In genomic region chr3:13104511-13104910, GRCh38 we compare ENCODE assay signal across 20 cellular contexts.
"Had no signal": no experiment of that assay in that cellular context is flagged by ENCODE, and none has a peak within 500 bp of the region (broad histone marks: within the 10 kb centered on the region; RNA-seq: fewer than 3 reads in every experiment).

No MANE protein-coding gene starts in this region.

- H3K27me3 ChIP-seq: sigmoid colon, testis, vagina had no signal

- H3K4me2 ChIP-seq: smooth muscle cell had no signal

- H3K4me1 ChIP-seq: sigmoid colon, testis, vagina had no signal

- H3K4me3 ChIP-seq: sigmoid colon, smooth muscle cell, testis, vagina had no signal

- H3K9me3 ChIP-seq: sigmoid colon, testis, vagina had no signal

- H3K36me3 ChIP-seq: sigmoid colon, vagina had no signal

- H3K27ac ChIP-seq: sigmoid colon, testis, vagina had no signal

- DNase-seq: activated CD4-positive, alpha-beta memory T cell treated with anti-CD3 and anti-CD28 coated beads for 36 hours; activated CD4-positive, alpha-beta T cell treated with anti-CD3 and anti-CD28 coated beads for 4 hours; activated CD4-positive, CD25-positive, alpha-beta regulatory T cell; activated effector memory CD4-positive, alpha-beta T cell treated with Interleukin-2 at 50 U/mL for 16 hours; activated naive CD4-positive, alpha-beta T cell treated with anti-CD3 and anti-CD28 coated beads for 36 hours; activated naive CD8-positive, alpha-beta T cell treated with anti-CD3 and anti-CD28 coated beads, Interleukin-2, amount 10 ng/mL, durations not matched to agents 7 days and 5 days; activated T-cell treated with anti-CD3 and anti-CD28 coated beads, Interleukin-2, amount 50 U/mL, for 48 hours; amniotic stem cell; effector CD4-positive, alpha-beta T cell; mesenchymal stem cell; nephron progenitor cell; nucleus accumbens; sigmoid colon; stimulated activated CD4-positive, alpha-beta T cell treated with anti-CD3 and anti-CD28 coated beads, Interleukin-2, amount 100 ng/mL, for 48 hours; stimulated activated CD8-positive, alpha-beta memory T cell treated with anti-CD3 and anti-CD28 coated beads, Interleukin-4, amount 100 ng/mL, for 48 hours; stimulated activated naive CD4-positive, alpha-beta T cell; T-helper 9 cell; testis had no signal
